In genomic region chr1:159854101-159854692, GRCh38 we compare ENCODE assay signal across 8 cellular contexts. TPM values are rescaled to one million over a fixed set of nuclear protein-coding genes. Genes with fewer than 3 reads are reported as not detected.
DNase-seq lines count a peak whose midpoint lies in the region; FAIRE-seq and TF ChIP-seq lines count a peak whose summit lies in the region.

No MANE protein-coding gene starts in this region.

- peak overlapping the region; percentile 80 for H3K4me3 ChIP-seq in HUES48 (ENCODE audit: low read depth, low read length)
- H3K4me3 ChIP-seq in endothelial cell of umbilical vein (replicated peaks in 1 of 3; ENCODE audit: insufficient read depth in 1 of 3, low read depth in 1 of 3, low read length in 3 of 3), result peak overlapping the region; percentile 54 to 60 (median 57)

- H3K27ac ChIP-seq in HUES48 (ENCODE audit: low read depth, low read length), result no peak overlapping the region
- H3K27ac ChIP-seq in endothelial cell of umbilical vein (ENCODE audit: insufficient read depth, low read depth, low read length), result no peak overlapping the region

- TF ChIP-seq POLR2A in endothelial cell of umbilical vein (IDR thresholded peaks at IDR 0.05; ENCODE audit: low read depth, low read length), result no peak

- H3K79me2 ChIP-seq in endothelial cell of umbilical vein (ENCODE audit: control insufficient read depth, insufficient read depth, low read length), result no peaks in the 10 kb centered on the region

- no peak for TF ChIP-seq CTCF in endothelial cell of umbilical vein (IDR thresholded peaks at IDR 0.05; ENCODE audit: extremely low read depth in 1 of 2, insufficient read depth in 1 of 2, low read depth in 1 of 2, low read length in 2 of 2)
- TF ChIP-seq CTCF in GM10248 (IDR thresholded peaks at IDR 0.05; ENCODE audit: control extremely low read depth, extremely low read depth, low read depth, missing control alignments), result no peak

- H3K4me1 ChIP-seq in HUES48 (ENCODE audit: control insufficient read depth, insufficient read depth, low read length) (no peaks in the 10 kb centered on the region), endothelial cell of umbilical vein (ENCODE audit: control insufficient read depth, extremely low read depth, insufficient read depth, low read length) (peaks cover 18% of the 10 kb centered on the region)

- peak overlapping the region; percentile 98 for H2AFZ ChIP-seq in endothelial cell of umbilical vein (ENCODE audit: low read depth, low read length)

- H3K9me1 ChIP-seq in endothelial cell of umbilical vein (replicated peaks; ENCODE audit: control insufficient read depth, extremely low read depth, insufficient read depth, low read length), result no peaks in the 10 kb centered on the region

- H3K9me3 ChIP-seq in HUES48 (ENCODE audit: control insufficient read depth, insufficient read depth, low read length), result no peaks in the 10 kb centered on the region
- no peaks in the 10 kb centered on the region for H3K9me3 ChIP-seq in endothelial cell of umbilical vein (replicated peaks; ENCODE audit: control insufficient read depth, insufficient read depth, low read length)

- POLR2A ChIA-PET in endothelial cell of umbilical vein (lab: Charles Lee) (interaction anchor here (0.8 kb wide), 1 partner anchor 36 kb away, joined by 3 read pairs; no protein-coding TSS in a partner anchor), GM10248 (lab: Yijun Ruan, JAX) (no interaction called here)

- no TSS peak for BruUV-seq in endothelial cell of umbilical vein (replicated peaks; lab: Mats Ljungman, UMichigan)

- intact Hi-C loops in endothelial cell of umbilical vein (cut with micrococcal nuclease), result loop anchor here (1.0 to 2.0 kb wide), 3 partner anchors 29 to 55 kb away; no protein-coding TSS in a partner anchor

- dilution Hi-C loops in endothelial cell of umbilical vein (cut with MboI; ENCODE audit: extremely low pct_ligation_motif_present, low sequenced_read_pairs), result no loop called here

- DNase-seq in EL (peak; percentile 71), endothelial cell of umbilical vein (ENCODE audit: low read depth, low spot score) (peak; percentile 70), medulla oblongata (ENCODE audit: extremely low spot score) (peak; percentile 77), stromal cell of bone marrow (ENCODE audit: low read depth) (peak; percentile 24), GOT3 (lab: John Stamatoyannopoulos, UW) (no peak), GM10248 (ENCODE audit: extremely low spot score) (no peak)
- peak; percentile 41 for DNase-seq in activated CD4-positive, CD25-positive, alpha-beta regulatory T cell treated with anti-CD3 and anti-CD28 coated beads, Interleukin-2, amount 50 U/mL, for 72 hours

- no peaks in the 10 kb centered on the region for H3K36me3 ChIP-seq in HUES48 (ENCODE audit: control insufficient read depth, insufficient read depth, low read length)
- no peaks in the 10 kb centered on the region for H3K36me3 ChIP-seq in endothelial cell of umbilical vein (ENCODE audit: control insufficient read depth in 2 of 2, extremely low read depth in 1 of 2, insufficient read depth in 2 of 2, low read length in 2 of 2)

- H3K4me2 ChIP-seq in endothelial cell of umbilical vein (ENCODE audit: insufficient read depth, low read length), result peak overlapping the region; percentile 85

- H4K20me1 ChIP-seq in endothelial cell of umbilical vein (replicated peaks; ENCODE audit: control insufficient read depth, extremely low read depth, insufficient read depth, low read length), result no peaks in the 10 kb centered on the region

- peak; percentile 64 for FAIRE-seq in endothelial cell of umbilical vein (lab: Jason Lieb, UNC)

- no peak overlapping the region for H3K9ac ChIP-seq in HUES48 (ENCODE audit: low read depth, low read length)
- H3K9ac ChIP-seq in endothelial cell of umbilical vein (replicated peaks; ENCODE audit: extremely low read depth, insufficient read depth, low read length), result peak overlapping the region; percentile 71

- peaks cover 52% of the 10 kb centered on the region for H3K27me3 ChIP-seq in HUES48 (ENCODE audit: control insufficient read depth, insufficient read depth, low read length)
- no peaks in the 10 kb centered on the region for H3K27me3 ChIP-seq in endothelial cell of umbilical vein (ENCODE audit: control insufficient read depth in 2 of 2, insufficient read depth in 2 of 2, low read length in 2 of 2)

- CTCF ChIA-PET in endothelial cell of umbilical vein (lab: Charles Lee) (interaction anchor here (0.7 to 5.9 kb wide), 6 partner anchors 14 to 153 kb away, joined by 3 to 32 read pairs (median 6); no protein-coding TSS in a partner anchor), GM10248 (lab: Yijun Ruan, JAX) (interaction anchor here (0.6 to 1.5 kb wide), 3 partner anchors 11 to 21 kb away, joined by 3 to 4 read pairs (median 4); no protein-coding TSS in a partner anchor)

TF ChIP-seq in endothelial cell of umbilical vein, 7 proteins besides CTCF, POLR2A, EP300 and RAD21:
- TF ChIP-seq MYC (IDR thresholded peaks at IDR 0.05; ENCODE audit: low read depth, low read length) (no peak), EZH2 (IDR thresholded peaks at IDR 0.05; ENCODE audit: borderline replicate concordance, low read depth, low read length, severe bottlenecking) (no peak), POLR2AphosphoS5 (IDR thresholded peaks at IDR 0.05; ENCODE audit: insufficient read depth, low read depth, low read length) (no peak), MAX (IDR thresholded peaks at IDR 0.05; ENCODE audit: insufficient read depth, insufficient read length) (no peak), JUN (IDR thresholded peaks at IDR 0.05; ENCODE audit: borderline replicate concordance, insufficient read depth, insufficient read length, low read depth) (no peak), FOS (IDR thresholded peaks at IDR 0.05; ENCODE audit: borderline replicate concordance, insufficient read depth, low read length) (no peak), GATA2 (IDR thresholded peaks at IDR 0.05; ENCODE audit: insufficient read depth, insufficient read length, low read depth, low read length) (no peak)

RNA-seq across cellular contexts. Expression of gene VSIG8, which starts 8.3 kb away (rescaled TPM):
- total RNA-seq in endothelial cell of umbilical vein, result 0.18 TPM in 1 of 2 replicates, not detected in the other
- not detected in 2 replicates for polyA plus RNA-seq in endothelial cell of umbilical vein
- 0.09 TPM in 1 of 2 replicates, not detected in the other for polyA plus RNA-seq in endothelial cell of umbilical vein (2011; cell fraction: cytosol; rRNA removed)
- not detected in 2 replicates for polyA plus RNA-seq in endothelial cell of umbilical vein (2011; cell fraction: nucleus; rRNA removed)
- not detected in 2 replicates for polyA plus RNA-seq in endothelial cell of umbilical vein (2012)
- polyA minus RNA-seq in endothelial cell of umbilical vein, result not detected in 2 replicates
- not detected for polyA minus RNA-seq in endothelial cell of umbilical vein (2011; cell fraction: cytosol; rRNA and poly(A)+ RNA removed)
- polyA minus RNA-seq in endothelial cell of umbilical vein (2011; cell fraction: nucleus; rRNA and poly(A)+ RNA removed), result not detected in 2 replicates

RNA-seq across cellular contexts. Expression of gene SLAMF8, which starts 27.5 kb away (rescaled TPM):
- not detected in 2 replicates for total RNA-seq in endothelial cell of umbilical vein
- polyA plus RNA-seq in endothelial cell of umbilical vein, result not detected in 2 replicates
- polyA plus RNA-seq in endothelial cell of umbilical vein (2011; cell fraction: cytosol; rRNA removed), result not detected in 2 replicates
- polyA plus RNA-seq in endothelial cell of umbilical vein (2011; cell fraction: nucleus; rRNA removed), result not detected in 2 replicates
- not detected in 2 replicates for polyA plus RNA-seq in endothelial cell of umbilical vein (2012)
- polyA minus RNA-seq in endothelial cell of umbilical vein, result not detected in 2 replicates
- not detected for polyA minus RNA-seq in endothelial cell of umbilical vein (2011; cell fraction: cytosol; rRNA and poly(A)+ RNA removed)
- not detected in 2 replicates for polyA minus RNA-seq in endothelial cell of umbilical vein (2011; cell fraction: nucleus; rRNA and poly(A)+ RNA removed)

RNA-seq across cellular contexts. Expression of gene CFAP45, which starts 45.8 kb away (rescaled TPM):
- total RNA-seq in endothelial cell of umbilical vein, result 2.1 and 2.5 TPM in 2 replicates
- 0.13 and 0.25 TPM in 2 replicates for polyA plus RNA-seq in endothelial cell of umbilical vein
- polyA plus RNA-seq in endothelial cell of umbilical vein (2011; cell fraction: cytosol; rRNA removed), result 0.69 and 0.97 TPM in 2 replicates
- polyA plus RNA-seq in endothelial cell of umbilical vein (2011; cell fraction: nucleus; rRNA removed), result 2.2 and 2.7 TPM in 2 replicates
- polyA plus RNA-seq in endothelial cell of umbilical vein (2012), result 0.71 and 1.0 TPM in 2 replicates
- 0.79 TPM in 1 of 2 replicates, not detected in the other for polyA minus RNA-seq in endothelial cell of umbilical vein
- polyA minus RNA-seq in endothelial cell of umbilical vein (2011; cell fraction: cytosol; rRNA and poly(A)+ RNA removed), result not detected
- polyA minus RNA-seq in endothelial cell of umbilical vein (2011; cell fraction: nucleus; rRNA and poly(A)+ RNA removed), result 0.91 and 2.2 TPM in 2 replicates

RNA-seq across cellular contexts. Expression of gene FCRL6, which starts 52.0 kb away (rescaled TPM):
- total RNA-seq in endothelial cell of umbilical vein, result not detected in 2 replicates
- polyA plus RNA-seq in endothelial cell of umbilical vein, result 0.06 and 0.25 TPM in 2 replicates
- polyA plus RNA-seq in endothelial cell of umbilical vein (2011; cell fraction: cytosol; rRNA removed), result 0.11 TPM in 1 of 2 replicates, not detected in the other
- 0.71 and 0.95 TPM in 2 replicates for polyA plus RNA-seq in endothelial cell of umbilical vein (2011; cell fraction: nucleus; rRNA removed)
- 0.27 TPM in 1 of 2 replicates, not detected in the other for polyA plus RNA-seq in endothelial cell of umbilical vein (2012)
- polyA minus RNA-seq in endothelial cell of umbilical vein, result not detected in 2 replicates
- polyA minus RNA-seq in endothelial cell of umbilical vein (2011; cell fraction: cytosol; rRNA and poly(A)+ RNA removed), result not detected
- polyA minus RNA-seq in endothelial cell of umbilical vein (2011; cell fraction: nucleus; rRNA and poly(A)+ RNA removed), result not detected in 2 replicates

Comparison
In these comparisons a context has a peak if more than half of its experiments do, and no peak if none do; other contexts are left out.
1. DNase-seq: peak in EL (single experiment), activated CD4-positive, CD25-positive, alpha-beta regulatory T cell treated with anti-CD3 and anti-CD28 coated beads, Interleukin-2, amount 50 U/mL, for 72 hours (single experiment), endothelial cell of umbilical vein (single experiment), medulla oblongata (single experiment) and stromal cell of bone marrow (single experiment); none in GOT3 (single experiment) and GM10248 (single experiment).